In the genomic region with DNA sequence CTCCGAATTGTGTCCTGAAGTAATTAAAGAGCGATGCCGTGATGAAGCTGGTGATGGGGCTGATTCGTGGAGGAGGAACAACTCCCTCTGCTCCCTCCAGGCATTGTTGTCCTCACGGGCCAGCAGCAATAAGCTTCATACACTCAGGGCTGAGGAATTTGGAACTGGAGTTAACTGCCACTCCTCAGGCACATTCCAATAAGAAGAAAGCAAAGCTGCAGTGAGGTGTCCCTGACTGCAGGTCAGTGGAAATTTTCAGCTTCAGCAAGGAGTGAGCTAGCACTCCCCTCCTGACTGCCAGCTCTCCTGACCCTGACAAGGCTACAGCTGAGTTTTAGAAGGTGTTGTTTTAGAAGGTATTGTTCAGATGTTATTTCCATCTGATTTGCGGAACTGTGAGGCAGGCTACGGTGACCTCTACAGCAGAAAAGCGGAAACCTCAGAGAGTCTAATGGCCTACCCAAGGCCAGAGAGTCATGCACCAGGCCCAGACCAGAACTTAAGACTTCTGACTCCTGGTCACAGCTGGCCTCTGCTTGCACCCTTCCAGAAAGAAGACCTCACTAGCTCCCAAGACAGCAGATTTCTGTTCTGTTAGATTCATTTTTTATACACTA, we compare ENCODE assay signal across 9 cellular contexts.
A peak's percentile ranks its signal among the peaks of the same experiment; 100 is the strongest.
DNase-seq lines count a peak whose midpoint lies in the region; ATAC-seq, FAIRE-seq and TF ChIP-seq lines count a peak whose summit lies in the region.
"Had no signal": no experiment of that assay in that cellular context is flagged by ENCODE, and none has a peak within 500 bp of the region (broad histone marks: within the 10 kb centered on the region; RNA-seq: fewer than 3 reads in every experiment).

No MANE protein-coding gene starts in this region.

- H3K27ac ChIP-seq in IMR-90 (ENCODE audit: insufficient read depth, low read length) (peak overlapping the region; percentile 13), lower lobe of right lung (peak overlapping the region; percentile 78)

- peak overlapping the region; percentile 72 for H3K18ac ChIP-seq in IMR-90 (ENCODE audit: low read depth, low read length)

- no TSS peak for BruUV-seq in IMR-90 (replicated peaks; lab: Mats Ljungman, UMichigan)

- peak overlapping the region in 1 of 2 experiments; percentile 69; a peak in 2 of 4 replicates for H4K8ac ChIP-seq in IMR-90 (ENCODE audit: low read depth in 2 of 2, low read length in 2 of 2)

- H3K9ac ChIP-seq in IMR-90 (ENCODE audit: low read depth, low read length), result no peak overlapping the region; the same call in 1 of the 2 replicates

- H3K4me2 ChIP-seq in IMR-90 (ENCODE audit: low read depth, low read length), result peak overlapping the region; percentile 85

- H3K9me1 ChIP-seq in IMR-90 (ENCODE audit: insufficient read depth, low read length), result peaks cover 19% of the 10 kb centered on the region

- H3K27me3 ChIP-seq in IMR-90 (ENCODE audit: control insufficient read depth, insufficient read depth, low read length), result no peaks in the 10 kb centered on the region
- H3K27me3 ChIP-seq in lower lobe of right lung (ENCODE audit: low read depth), result no peaks in the 10 kb centered on the region

- H3K4me1 ChIP-seq in IMR-90 (ENCODE audit: control insufficient read depth, insufficient read depth, low read length) (peaks cover 16% of the 10 kb centered on the region), lower lobe of right lung (peaks cover 25% of the 10 kb centered on the region)

- H2BK20ac ChIP-seq in IMR-90 (ENCODE audit: low read depth, low read length), result peak overlapping the region; percentile 63

- peak overlapping the region; percentile 67 for H3K4ac ChIP-seq in IMR-90 (ENCODE audit: low read depth, low read length)

- TF ChIP-seq RAD21 in IMR-90 (IDR thresholded peaks at IDR 0.05; ENCODE audit: low read length), result no peak

- peak overlapping the region; percentile 54 for H4K5ac ChIP-seq in IMR-90 (ENCODE audit: low read depth, low read length)

- TF ChIP-seq CTCF in IMR-90 (conservative IDR thresholded peaks at IDR 0.05; ENCODE audit: low read depth, low read length) (no peak), lower lobe of right lung (IDR thresholded peaks at IDR 0.05) (no peak)

- FAIRE-seq in endometrium (lab: Jason Lieb, UNC) (peak; percentile 23), urothelium cell line (lab: Jason Lieb, UNC) (peak; percentile 40)

- H3K9me3 ChIP-seq in IMR-90 (ENCODE audit: control insufficient read depth, insufficient read depth, low read length) (no peaks in the 10 kb centered on the region), lower lobe of right lung (no peaks in the 10 kb centered on the region)

- peak overlapping the region; percentile 5; the same call in 1 of the 2 replicates for H2AK5ac ChIP-seq in IMR-90 (ENCODE audit: low read depth, low read length)

- peaks cover 9% of the 10 kb centered on the region for H3K36me3 ChIP-seq in IMR-90 (ENCODE audit: control insufficient read depth, insufficient read depth, low read length)
- peaks cover 8% of the 10 kb centered on the region for H3K36me3 ChIP-seq in lower lobe of right lung

- no CpG with 5 or more reads among the region's 8 CpGs for WGBS in IMR-90 (ENCODE audit: extremely low coverage in 2 of 2, insufficient read length in 1 of 2), 2 experiments

- peak overlapping the region; percentile 56 for H2AFZ ChIP-seq in IMR-90 (replicated peaks; ENCODE audit: low read length, poor library complexity)

- no peak; the same call in 1 of the 2 replicates for TF ChIP-seq POLR2A in IMR-90 (IDR thresholded peaks at IDR 0.05; ENCODE audit: low read depth, low read length)

- in situ Hi-C loops in IMR-90 (cut with MboI; ENCODE audit: low sequenced_read_pairs), result loop anchor here (10.0 kb wide), 1 partner anchor 148 kb away; the partner anchor contains the start of gene TGFBR3

- intact Hi-C loops in IMR-90 (cut with micrococcal nuclease), result loop anchor here (5.0 to 10.0 kb wide), 2 partner anchors 145 to 222 kb away; no protein-coding TSS in a partner anchor
- intact Hi-C loops in lower lobe of right lung (cut with DNase I), result no loop called here
- intact Hi-C loops in left colon (cut with DNase I, micrococcal nuclease), result no loop called here
- intact Hi-C loops in posterior cingulate gyrus (cut with DNase I), result no loop called here

- CTCF ChIA-PET in IMR-90 (lab: Yijun Ruan, JAX), result interaction anchor here (0.6 to 1.3 kb wide), 2 partner anchors 13 to 299 kb away, joined by 3 to 8 read pairs; no protein-coding TSS in a partner anchor

- peak overlapping the region; percentile 14 for H3K56ac ChIP-seq in IMR-90 (ENCODE audit: extremely low read depth, insufficient read depth, low read length)

- dilution Hi-C loops in IMR-90 (cut with HindIII; ENCODE audit: low sequenced_read_pairs, unreplicated experiment), result no loop called here

- no peaks in the 10 kb centered on the region for H4K20me1 ChIP-seq in IMR-90 (ENCODE audit: insufficient read depth, low read length)

- peak overlapping the region; percentile 77 for H2BK120ac ChIP-seq in IMR-90 (ENCODE audit: low read depth, low read length)

- H2BK15ac ChIP-seq in IMR-90 (ENCODE audit: low read depth, low read length), result peak overlapping the region; percentile 4; the same call in 1 of the 3 replicates

- H3K23ac ChIP-seq in IMR-90 (ENCODE audit: low read depth, low read length), result peak overlapping the region; percentile 44

- ATAC-seq in IMR-90 (ENCODE audit: low read depth) (peak; percentile 75), lower lobe of right lung (peak; percentile 79 to 84), left colon (no peak), HG03432 (IDR thresholded peaks at IDR 0.05; ENCODE audit: unreplicated experiment) (no peak), GM18867 (IDR thresholded peaks at IDR 0.05; ENCODE audit: unreplicated experiment) (no peak)
- ATAC-seq: activated naive CD8-positive, alpha-beta T cell treated with anti-CD3 and anti-CD28 coated beads, Interleukin-2, amount 50 U/mL, for 24 hours had no signal

- peak overlapping the region; percentile 63 for H4K91ac ChIP-seq in IMR-90 (ENCODE audit: insufficient read depth, low read depth, low read length)

- peak overlapping the region; percentile 46 for H3K14ac ChIP-seq in IMR-90 (replicated peaks; ENCODE audit: low read depth, low read length)

- DNase-seq in IMR-90 (peak; percentile 81), lower lobe of right lung (no peak), urothelium cell line (ENCODE audit: low spot score) (peak; percentile 86), left colon (no peak), posterior cingulate gyrus (no peak)
- DNase-seq: activated naive CD8-positive, alpha-beta T cell treated with anti-CD3 and anti-CD28 coated beads, Interleukin-2, amount 50 U/mL, for 24 hours had no signal

- H2BK5ac ChIP-seq in IMR-90 (ENCODE audit: low read depth, low read length, poor library complexity, severe bottlenecking), result peak overlapping the region; percentile 69

- H3K4me3 ChIP-seq in IMR-90 (ENCODE audit: insufficient read depth, low read depth, low read length), result peak overlapping the region; percentile 9; the same call in 1 of the 2 replicates
- no peak overlapping the region for H3K4me3 ChIP-seq in lower lobe of right lung

- peaks cover 0 to 8% of the 10 kb centered on the region in 2 experiments; a peak in 1 of 4 replicates for H3K79me1 ChIP-seq in IMR-90 (ENCODE audit: low read depth in 1 of 2, low read length in 2 of 2)

- POLR2A ChIA-PET in IMR-90 (lab: Charles Lee; ENCODE audit: unreplicated experiment), result interaction anchor here (0.6 to 0.9 kb wide), 2 partner anchors 13 to 33 kb away, joined by 3 to 7 read pairs; no protein-coding TSS in a partner anchor

- peak overlapping the region; percentile 13 for H2AK9ac ChIP-seq in IMR-90 (replicated peaks; ENCODE audit: low read depth, low read length, poor library complexity)

TF ChIP-seq in IMR-90, 13 proteins besides CTCF, POLR2A, EP300 and RAD21:
- TF ChIP-seq BHLHE40 (IDR thresholded peaks at IDR 0.05; ENCODE audit: low read depth, low read length), result peak; percentile 92
- no peak for TF ChIP-seq CEBPB (IDR thresholded peaks at IDR 0.05; ENCODE audit: low read depth, low read length)
- TF ChIP-seq USF2 (IDR thresholded peaks at IDR 0.05; ENCODE audit: low read depth, low read length), result no peak
- TF ChIP-seq NFE2L2 (IDR thresholded peaks at IDR 0.05; ENCODE audit: low read depth, low read length), result no peak
- no peak for TF ChIP-seq MAFK (IDR thresholded peaks at IDR 0.05; ENCODE audit: low read depth, low read length)
- TF ChIP-seq MXI1 (IDR thresholded peaks at IDR 0.05; ENCODE audit: borderline replicate concordance, low read depth, low read length), result no peak
- TF ChIP-seq CHD1 (IDR thresholded peaks at IDR 0.05; ENCODE audit: low read depth, low read length), result no peak
- no peak for TF ChIP-seq RCOR1 (IDR thresholded peaks at IDR 0.05; ENCODE audit: insufficient replicate concordance, low read length)
- TF ChIP-seq FOS (IDR thresholded peaks at IDR 0.05; ENCODE audit: low read depth, low read length), result no peak
- TF ChIP-seq ELK1 (IDR thresholded peaks at IDR 0.05; ENCODE audit: borderline replicate concordance, low read depth, low read length), result no peak
- TF ChIP-seq MAZ (IDR thresholded peaks at IDR 0.05; ENCODE audit: borderline replicate concordance, low read depth, low read length), result peak; percentile 17; the same call in 1 of the 2 replicates
- TF ChIP-seq RFX5 (IDR thresholded peaks at IDR 0.05; ENCODE audit: low read depth, low read length), result no peak
- TF ChIP-seq SMC3 (IDR thresholded peaks at IDR 0.05; ENCODE audit: low read depth, low read length), result 0 out of 2 replicates have a peak, but pooled peaks have one; percentile 9

Comparison
In these comparisons a context has a peak if more than half of its experiments do, and no peak if none do; other contexts are left out.
1. ATAC-seq: peak in IMR-90 (single experiment) and lower lobe of right lung (2 of 2); none in left colon (single experiment), HG03432 (single experiment) and GM18867 (single experiment).
2. DNase-seq: peak in IMR-90 (single experiment) and urothelium cell line (single experiment); none in lower lobe of right lung (single experiment), left colon (0 of 2) and posterior cingulate gyrus (0 of 10).